In the genomic region with DNA sequence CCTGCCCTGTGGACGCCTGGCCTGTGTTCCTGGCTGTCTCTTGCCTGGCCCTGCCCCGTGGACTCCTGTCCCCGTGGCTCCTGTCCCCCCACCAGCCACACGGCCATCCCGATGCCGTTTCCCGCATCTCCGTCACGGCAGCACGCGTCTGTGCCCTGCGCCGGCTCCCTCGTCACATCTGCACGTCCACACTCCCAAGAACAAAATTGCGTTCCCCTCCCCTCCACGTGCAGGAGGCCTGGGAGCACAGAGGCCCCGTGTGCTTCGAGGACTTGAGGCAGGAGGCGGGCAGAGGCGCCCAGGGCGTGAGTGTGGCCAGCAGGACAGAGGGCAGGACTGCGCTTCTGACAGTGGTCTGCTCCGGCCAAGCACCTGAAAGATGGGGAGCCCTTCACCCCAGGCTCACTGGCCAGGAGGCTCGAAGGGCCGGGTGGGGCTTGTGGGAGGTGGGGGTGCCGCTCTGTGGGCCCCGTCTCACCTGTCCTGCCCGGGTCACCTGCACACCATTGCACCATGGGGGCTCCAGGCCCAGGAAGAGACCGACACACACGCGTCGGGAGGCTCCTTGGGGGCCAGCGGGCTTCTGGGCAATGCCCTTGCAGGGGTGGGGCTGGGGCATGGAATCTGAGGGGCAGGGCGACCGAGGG, we compare ENCODE assay signal across 28 cellular contexts. TPM values are rescaled to one million over a fixed set of nuclear protein-coding genes. Genes with fewer than 3 reads are reported as not detected.
"Had no signal": no experiment of that assay in that cellular context is flagged by ENCODE, and none has a peak within 500 bp of the region (broad histone marks: within the 10 kb centered on the region; RNA-seq: fewer than 3 reads in every experiment).

No MANE protein-coding gene starts in this region.

- H3K27me3 Mint-ChIP-seq: activated B cell treated with CpG ODN at 0.5 μM for 24 hours; activated CD4-positive, alpha-beta T cell treated with anti-CD3 and anti-CD28 coated beads for 36 hours; activated naive CD8-positive, alpha-beta T cell treated with anti-CD3 and anti-CD28 coated beads, Interleukin-2, amount 10 ng/mL, durations not matched to agents 7 days and 5 days; T-helper 17 cell had no signal

- H3K27ac Mint-ChIP-seq: activated B cell treated with CpG ODN at 0.5 μM for 24 hours; activated CD4-positive, alpha-beta T cell treated with anti-CD3 and anti-CD28 coated beads for 36 hours; activated CD8-positive, alpha-beta T cell treated with anti-CD3 and anti-CD28 coated beads, Interleukin-2, amount 10 ng/mL, durations not matched to agents 7 days and 5 days; activated naive CD8-positive, alpha-beta T cell treated with anti-CD3 and anti-CD28 coated beads, Interleukin-2, amount 10 ng/mL, durations not matched to agents 7 days and 5 days; T-helper 17 cell had no signal

- ATAC-seq: activated CD4-positive, alpha-beta T cell treated with anti-CD3 and anti-CD28 coated beads for 36 hours; activated CD8-positive, alpha-beta T cell treated with anti-CD3 and anti-CD28 coated beads, Interleukin-2, amount 10 ng/mL, durations not matched to agents 7 days and 5 days; T-helper 17 cell had no signal

- H3K4me3 ChIP-seq: adrenal gland, breast epithelium, colonic mucosa, MG63 had no signal

- H3K27ac ChIP-seq: adrenal gland, breast epithelium, colonic mucosa had no signal

- H3K9me3 ChIP-seq: adrenal gland, breast epithelium, colonic mucosa, MG63 had no signal

- H3K9me3 Mint-ChIP-seq: activated B cell treated with CpG ODN at 0.5 μM for 24 hours; activated naive CD8-positive, alpha-beta T cell treated with anti-CD3 and anti-CD28 coated beads, Interleukin-2, amount 10 ng/mL, durations not matched to agents 7 days and 5 days had no signal

- H3K4me3 Mint-ChIP-seq: activated B cell treated with CpG ODN at 0.5 μM for 24 hours; activated CD4-positive, alpha-beta T cell treated with anti-CD3 and anti-CD28 coated beads for 36 hours; activated CD8-positive, alpha-beta T cell treated with anti-CD3 and anti-CD28 coated beads, Interleukin-2, amount 10 ng/mL, durations not matched to agents 7 days and 5 days; activated naive CD8-positive, alpha-beta T cell treated with anti-CD3 and anti-CD28 coated beads, Interleukin-2, amount 10 ng/mL, durations not matched to agents 7 days and 5 days; T-helper 17 cell had no signal

- H3K27me3 ChIP-seq: adrenal gland, MG63 had no signal

- DNase-seq: activated B cell treated with CpG ODN at 0.5 μM for 24 hours; activated CD4-positive, alpha-beta T cell treated with anti-CD3 and anti-CD28 coated beads for 36 hours; activated CD8-positive, alpha-beta memory T cell treated with anti-CD3 and anti-CD28 coated beads, Interleukin-2, amount 50 U/mL, for 48 hours; activated CD8-positive, alpha-beta T cell treated with anti-CD3 and anti-CD28 coated beads, Interleukin-2, amount 10 ng/mL, durations not matched to agents 7 days and 5 days; activated naive CD4-positive, alpha-beta T cell treated with anti-CD3 and anti-CD28 coated beads, Interleukin-2, amount 50 U/mL, for 16 hours; activated naive CD8-positive, alpha-beta T cell treated with anti-CD3 and anti-CD28 coated beads, Interleukin-2, amount 10 ng/mL, durations not matched to agents 7 days and 5 days; activated T-cell treated with anti-CD3 and anti-CD28 coated beads, Interleukin-2, amount 50 U/mL, for 1 hour; adrenal gland; anterior cingulate cortex; caudate nucleus; colonic mucosa; MG63; MV-4-11; NCI-H1092 treated with DMSO at 0.1 percent for 48 hours; NCI-H1417 treated with DMSO at 0.1 percent for 48 hours; NCI-H1694; NCI-H2029; NCI-H2107; NCI-H2171 treated with DMSO at 0.1 percent for 48 hours; NCI-H226; NCI-H510A; NCI-H526 treated with DMSO at 0.1 percent for 48 hours; NCI-H82; SIG-M5; T-helper 17 cell; T-helper 9 cell had no signal

- H3K36me3 ChIP-seq: breast epithelium, colonic mucosa had no signal

RNA-seq across cellular contexts. Expression of a gene that starts 35.5 kb away (rescaled TPM):
- total RNA-seq: activated B cell treated with CpG ODN at 0.5 μM for 24 hours, RPMI7951 had no signal
